1 cellular context compared by ENCODE assay signal in genomic region chr5:142065273-142065672, GRCh38.
TF ChIP-seq lines count a peak whose summit lies in the region.

No MANE protein-coding gene starts in this region.

TF ChIP-seq in HepG2, 621 proteins besides CTCF, POLR2A, EP300 and RAD21:
- TF ChIP-seq HNRNPH1 (optimal IDR thresholded peaks at IDR 0.05; ENCODE audit: low read depth, low read length) (no peak), NPAS2 (CRISPR knock-in tag; IDR thresholded peaks at IDR 0.05; ENCODE audit: borderline replicate concordance) (no peak), RFX5 (IDR thresholded peaks at IDR 0.05; ENCODE audit: low read depth, low read length) (peak; percentile 84), GTF2F1 (IDR thresholded peaks at IDR 0.05; ENCODE audit: low read length) (no peak), JDP2 (CRISPR knock-in tag; IDR thresholded peaks at IDR 0.05; ENCODE audit: borderline replicate concordance) (no peak), RBM22 (optimal IDR thresholded peaks at IDR 0.05; ENCODE audit: low read length) (peak; percentile 27), HHEX (CRISPR knock-in tag; IDR thresholded peaks at IDR 0.05) (no peak), SIN3B (IDR thresholded peaks at IDR 0.05; ENCODE audit: low read length) (no peak), RFX3 (CRISPR knock-in tag; IDR thresholded peaks at IDR 0.05) (peak; percentile 79), ZNF260 (CRISPR knock-in tag; IDR thresholded peaks at IDR 0.05; ENCODE audit: borderline replicate concordance, low read depth) (no peak), ZNF326 (CRISPR knock-in tag; IDR thresholded peaks at IDR 0.05; ENCODE audit: borderline replicate concordance) (no peak), ZNF652 (CRISPR knock-in tag; IDR thresholded peaks at IDR 0.05; ENCODE audit: borderline replicate concordance, low read depth) (no peak), ZUFSP (CRISPR knock-in tag; IDR thresholded peaks at IDR 0.05; ENCODE audit: borderline replicate concordance) (no peak), ZFY (CRISPR knock-in tag; IDR thresholded peaks at IDR 0.05) (no peak), ZNF138 (CRISPR knock-in tag; IDR thresholded peaks at IDR 0.05; ENCODE audit: low read depth) (no peak), ZNF552 (CRISPR knock-in tag; IDR thresholded peaks at IDR 0.05; ENCODE audit: borderline replicate concordance) (no peak), PATZ1 (CRISPR knock-in tag; IDR thresholded peaks at IDR 0.05) (peak; percentile 51; the same call in 1 of the 2 replicates), HBP1 (CRISPR knock-in tag; IDR thresholded peaks at IDR 0.05; ENCODE audit: low read depth) (no peak), ZNF136 (CRISPR knock-in tag; IDR thresholded peaks at IDR 0.05; ENCODE audit: low read depth) (no peak), FOSL1 (CRISPR knock-in tag; IDR thresholded peaks at IDR 0.05; ENCODE audit: borderline replicate concordance) (no peak), RFX1 (IDR thresholded peaks at IDR 0.05) (peak; percentile 77), ATF4 (CRISPR knock-in tag; IDR thresholded peaks at IDR 0.05) (0 out of 4 replicates have a peak, but pooled peaks of 1 of the 2 experiments have one; percentile 2), ZNF562 (CRISPR knock-in tag; IDR thresholded peaks at IDR 0.05; ENCODE audit: borderline replicate concordance) (no peak), ZNF644 (CRISPR knock-in tag; IDR thresholded peaks at IDR 0.05; ENCODE audit: low read depth) (no peak), THYN1 (CRISPR knock-in tag; IDR thresholded peaks at IDR 0.05; ENCODE audit: borderline replicate concordance, low read depth) (no peak), MYPOP (CRISPR knock-in tag; IDR thresholded peaks at IDR 0.05) (no peak), NCOA2 (CRISPR knock-in tag; IDR thresholded peaks at IDR 0.05) (no peak), SP5 (CRISPR knock-in tag; IDR thresholded peaks at IDR 0.05; ENCODE audit: borderline replicate concordance, low read depth) (no peak), ZNF296 (CRISPR knock-in tag; conservative IDR thresholded peaks at IDR 0.05) (no peak), IRF1 (CRISPR knock-in tag; IDR thresholded peaks at IDR 0.05; ENCODE audit: low read depth) (no peak)
